In genomic region chr2:126971481-126972271, GRCh38 we compare ENCODE assay signal across 8 cellular contexts.
DNase-seq lines count a peak whose midpoint lies in the region; ATAC-seq and TF ChIP-seq lines count a peak whose summit lies in the region.

No MANE protein-coding gene starts in this region.

- DNase-seq in BE2C (peak; percentile 64), NCI-H69 (lab: John Stamatoyannopoulos, UW) (peak; percentile 14), midbrain (lab: John Stamatoyannopoulos, UW) (peak; percentile 77)
- peak; percentile 73 for DNase-seq in activated CD8-positive, alpha-beta T cell treated with anti-CD3 and anti-CD28 coated beads, Interleukin-2, amount 10 ng/mL, durations not matched to agents 7 days and 5 days
- peak; percentile 42 for DNase-seq in effector CD8-positive, alpha-beta T cell (lab: John Stamatoyannopoulos, UW)
- DNase-seq in stimulated activated CD8-positive, alpha-beta memory T cell treated with anti-CD3 and anti-CD28 coated beads, Interleukin-15, amount 100 ng/mL, for 4 hours (ENCODE audit: low read depth in 2 of 2): peak; percentile 22 to 29

- no peak overlapping the region for H3K27ac Mint-ChIP-seq in activated CD8-positive, alpha-beta T cell treated with anti-CD3 and anti-CD28 coated beads, Interleukin-2, amount 10 ng/mL, durations not matched to agents 7 days and 5 days

- no peaks in the 10 kb centered on the region for H3K27me3 ChIP-seq in BE2C

- peak overlapping the region; percentile 41 for H3K4me3 Mint-ChIP-seq in activated CD8-positive, alpha-beta T cell treated with anti-CD3 and anti-CD28 coated beads, Interleukin-2, amount 10 ng/mL, durations not matched to agents 7 days and 5 days

- no peaks in the 10 kb centered on the region for H3K4me1 ChIP-seq in BE2C

- peaks cover 28% of the 10 kb centered on the region for H3K27me3 Mint-ChIP-seq in activated CD8-positive, alpha-beta T cell treated with anti-CD3 and anti-CD28 coated beads, Interleukin-2, amount 10 ng/mL, durations not matched to agents 7 days and 5 days (ENCODE audit: low read depth)

- H3K9me3 Mint-ChIP-seq in activated CD8-positive, alpha-beta T cell treated with anti-CD3 and anti-CD28 coated beads, Interleukin-2, amount 10 ng/mL, durations not matched to agents 7 days and 5 days (ENCODE audit: insufficient read depth): no peaks in the 10 kb centered on the region

- peak overlapping the region; percentile 35 for H3K4me3 ChIP-seq in BE2C (ENCODE audit: low read depth, low read length)

- peak; percentile 95 for ATAC-seq in GM19023 (IDR thresholded peaks at IDR 0.05; ENCODE audit: unreplicated experiment)
- peak; percentile 92 for ATAC-seq in HG03175 (IDR thresholded peaks at IDR 0.05; ENCODE audit: unreplicated experiment)
- peak; percentile 94 for ATAC-seq in activated CD8-positive, alpha-beta T cell treated with anti-CD3 and anti-CD28 coated beads, Interleukin-2, amount 10 ng/mL, durations not matched to agents 7 days and 5 days

- CTCF ChIA-PET in activated CD8-positive, alpha-beta T cell treated with anti-CD3 and anti-CD28 coated beads, Interleukin-2, amount 10 ng/mL, durations not matched to agents 7 days and 5 days (lab: Charles Lee): interaction anchor here (0.5 to 2.3 kb wide), 23 partner anchors 14 to 726 kb away, joined by 3 to 14 read pairs (median 3); no protein-coding TSS in a partner anchor

- no peaks in the 10 kb centered on the region for H3K36me3 Mint-ChIP-seq in activated CD8-positive, alpha-beta T cell treated with anti-CD3 and anti-CD28 coated beads, Interleukin-2, amount 10 ng/mL, durations not matched to agents 7 days and 5 days (ENCODE audit: low read depth)

- H3K36me3 ChIP-seq in BE2C: no peaks in the 10 kb centered on the region

- peak; percentile 71 for TF ChIP-seq CTCF in BE2C (IDR thresholded peaks at IDR 0.05; ENCODE audit: low read depth, low read length)

- no peaks in the 10 kb centered on the region for H3K9me3 ChIP-seq in BE2C

- POLR2A ChIA-PET in activated CD8-positive, alpha-beta T cell treated with anti-CD3 and anti-CD28 coated beads, Interleukin-2, amount 10 ng/mL, durations not matched to agents 7 days and 5 days (lab: Charles Lee): interaction anchor here (0.6 kb wide), 1 partner anchor 303 kb away, joined by 3 read pairs; no protein-coding TSS in a partner anchor

- H3K4me1 Mint-ChIP-seq in activated CD8-positive, alpha-beta T cell treated with anti-CD3 and anti-CD28 coated beads, Interleukin-2, amount 10 ng/mL, durations not matched to agents 7 days and 5 days (ENCODE audit: low read depth): no peaks in the 10 kb centered on the region

Comparison
In these comparisons a context has a peak if more than half of its experiments do, and no peak if none do; other contexts are left out.
1. Peak in every context shown above with its lines: DNase-seq, ATAC-seq and H3K4me3 ChIP-seq.
2. DNase-seq: peak in every context shown above with its lines; median percentile 77 in midbrain; 73 in activated CD8-positive, alpha-beta T cell treated with anti-CD3 and anti-CD28 coated beads, Interleukin-2, amount 10 ng/mL, durations not matched to agents 7 days and 5 days; 64 in BE2C; 42 in effector CD8-positive, alpha-beta T cell; 26 in stimulated activated CD8-positive, alpha-beta memory T cell treated with anti-CD3 and anti-CD28 coated beads, Interleukin-15, amount 100 ng/mL, for 4 hours; 14 in NCI-H69.